Comparison of ENCODE assay signal across 30 cellular contexts in the genomic region with DNA sequence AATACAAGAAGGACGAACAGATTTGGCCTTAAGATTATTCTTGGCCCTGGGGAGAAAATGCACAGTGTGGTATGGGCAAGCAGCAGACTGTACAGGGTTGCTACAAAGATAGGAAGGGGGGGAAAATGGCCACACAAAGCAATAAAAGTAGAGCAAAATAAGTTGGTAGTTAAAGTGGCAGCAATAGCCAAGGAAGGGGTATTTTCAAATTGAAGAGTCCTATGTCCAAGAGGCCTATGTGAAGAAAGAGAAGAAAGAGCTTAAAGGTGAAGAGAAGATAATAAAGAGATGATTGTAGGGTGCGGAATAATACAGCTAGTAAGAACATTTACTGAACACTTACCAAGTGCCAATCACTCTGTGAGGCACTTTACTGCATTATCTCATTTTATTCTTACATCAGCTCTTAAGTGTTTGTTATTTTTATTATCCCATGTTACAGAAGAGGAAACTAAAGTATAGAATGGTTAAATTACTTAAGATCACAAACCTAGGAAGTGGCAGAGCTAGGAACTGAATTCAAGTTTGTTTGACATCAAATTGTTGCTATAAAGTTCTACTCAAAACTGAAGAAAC.
DNase-seq lines count a peak whose midpoint lies in the region; ATAC-seq and TF ChIP-seq lines count a peak whose summit lies in the region.
"Had no signal": no experiment of that assay in that cellular context is flagged by ENCODE, and none has a peak within 500 bp of the region (broad histone marks: within the 10 kb centered on the region; RNA-seq: fewer than 3 reads in every experiment).

No MANE protein-coding gene starts in this region.

- H3K4me3 Mint-ChIP-seq in brain (peak overlapping the region in 4 of 5 experiments; percentile 8 to 88 (median 86)), nephron progenitor cell (no peak overlapping the region)
- H3K4me3 Mint-ChIP-seq in stimulated activated naive CD8-positive, alpha-beta T cell treated with anti-CD3 and anti-CD28 coated beads, Interleukin-15, amount 100 ng/mL, for 72 hours, result no peak overlapping the region
- H3K4me3 Mint-ChIP-seq: activated CD4-positive, alpha-beta memory T cell treated with anti-CD3 and anti-CD28 coated beads for 36 hours; activated T-cell treated with anti-CD3 and anti-CD28 coated beads, Interleukin-2, amount 50 U/mL, for 72 hours; CD4-positive, alpha-beta memory T cell had no signal

- H3K9me3 ChIP-seq in left ventricle myocardium inferior (replicated peaks), result no peaks in the 10 kb centered on the region
- H3K9me3 ChIP-seq: colonic mucosa, upper lobe of right lung had no signal

- H3K27ac ChIP-seq in left ventricle myocardium inferior (replicated peaks), result peak overlapping the region; percentile 57
- H3K27ac ChIP-seq: colonic mucosa, epithelial cell of prostate, PC-9, upper lobe of right lung had no signal

- ATAC-seq in Right ventricle myocardium superior (ENCODE audit: poor library complexity), result no peak
- no peak for ATAC-seq in stimulated activated naive CD8-positive, alpha-beta T cell treated with anti-CD3 and anti-CD28 coated beads, Interleukin-15, amount 100 ng/mL, for 72 hours
- ATAC-seq in activated naive CD4-positive, alpha-beta T cell treated with anti-CD3 and anti-CD28 coated beads, Interleukin-2, amount 50 U/mL, for 72 hours, result no peak
- ATAC-seq: activated CD4-positive, CD25-positive, alpha-beta regulatory T cell treated with anti-CD3 and anti-CD28 coated beads, Interleukin-2, amount 50 U/mL, for 24 hours; activated T-cell treated with anti-CD3 and anti-CD28 coated beads, Interleukin-2, amount 50 U/mL, for 72 hours; left lobe of liver; upper lobe of right lung had no signal

- intact Hi-C loops in left ventricle myocardium inferior (cut with micrococcal nuclease) (no loop called here), Right ventricle myocardium superior (cut with DNase I) (no loop called here)

- H3K36me3 Mint-ChIP-seq in brain, result peaks cover 11% of the 10 kb centered on the region
- H3K36me3 Mint-ChIP-seq in nephron progenitor cell (ENCODE audit: low read depth), result peaks cover 10% of the 10 kb centered on the region
- H3K36me3 Mint-ChIP-seq in activated naive CD4-positive, alpha-beta T cell treated with anti-CD3 and anti-CD28 coated beads, Interleukin-2, amount 50 U/mL, for 72 hours, result peaks cover 0 to 5% of the 10 kb centered on the region in 2 donors

- DNase-seq in left ventricle myocardium inferior (no peak), Right ventricle myocardium superior (no peak), nephron progenitor cell (no peak), superior temporal gyrus (ENCODE audit: extremely low spot score) (no peak), HK-2 (ENCODE audit: unreplicated experiment) (no peak)
- no peak for DNase-seq in stimulated activated naive CD8-positive, alpha-beta T cell treated with anti-CD3 and anti-CD28 coated beads, Interleukin-15, amount 100 ng/mL, for 72 hours
- no peak for DNase-seq in activated naive CD4-positive, alpha-beta T cell treated with anti-CD3 and anti-CD28 coated beads, Interleukin-2, amount 50 U/mL, for 72 hours (ENCODE audit: low spot score in 2 of 2)
- DNase-seq: activated CD4-positive, alpha-beta memory T cell treated with anti-CD3 and anti-CD28 coated beads for 36 hours; activated T-cell treated with anti-CD3 and anti-CD28 coated beads, Interleukin-2, amount 50 U/mL, for 72 hours; AML-193; brain microvascular endothelial cell; CD4-positive, alpha-beta memory T cell; colonic mucosa; effector CD8-positive, alpha-beta T cell; HCEC 1CT; Karpas-422; NCI-H1417 treated with DMSO at 0.1 percent for 48 hours; NCI-H2029 treated with DMSO at 0.1 percent for 48 hours; NCI-H226; NCI-H526 treated with DMSO at 0.1 percent for 48 hours; NK-92 treated with Interleukin-12 subunit alpha and Interleukin-12 subunit beta, amount 100 ng/mL, for 24 hours; PC-9; stimulated activated CD4-positive, alpha-beta T cell treated with anti-CD3 and anti-CD28 coated beads, Interleukin-4, amount 100 ng/mL, for 24 hours; T-helper 2 cell; upper lobe of right lung had no signal

- H3K27me3 Mint-ChIP-seq in brain, result peaks cover 4% of the 10 kb centered on the region
- H3K27me3 Mint-ChIP-seq in nephron progenitor cell (ENCODE audit: low read depth, poor library complexity), result no peaks in the 10 kb centered on the region
- H3K27me3 Mint-ChIP-seq in stimulated activated naive CD8-positive, alpha-beta T cell treated with anti-CD3 and anti-CD28 coated beads, Interleukin-15, amount 100 ng/mL, for 72 hours, result no peaks in the 10 kb centered on the region
- H3K27me3 Mint-ChIP-seq: activated CD4-positive, alpha-beta memory T cell treated with anti-CD3 and anti-CD28 coated beads for 36 hours; CD4-positive, alpha-beta memory T cell; progenitor cell of endocrine pancreas had no signal

- H3K36me3 ChIP-seq in left ventricle myocardium inferior, result peaks cover 4% of the 10 kb centered on the region
- H3K36me3 ChIP-seq: brain microvascular endothelial cell, colonic mucosa had no signal

- peaks cover 85% of the 10 kb centered on the region for H3K4me1 ChIP-seq in left ventricle myocardium inferior
- H3K4me1 ChIP-seq: colonic mucosa, upper lobe of right lung had no signal

- H3K27me3 ChIP-seq in left ventricle myocardium inferior (ENCODE audit: low read depth), result no peaks in the 10 kb centered on the region
- H3K27me3 ChIP-seq: brain microvascular endothelial cell, colonic mucosa, upper lobe of right lung had no signal

- H3K27ac Mint-ChIP-seq in brain (peak overlapping the region in 1 of 5 experiments; percentile 13), nephron progenitor cell (peak overlapping the region; percentile 17)
- no peak overlapping the region for H3K27ac Mint-ChIP-seq in stimulated activated naive CD8-positive, alpha-beta T cell treated with anti-CD3 and anti-CD28 coated beads, Interleukin-15, amount 100 ng/mL, for 72 hours
- H3K27ac Mint-ChIP-seq in activated naive CD4-positive, alpha-beta T cell treated with anti-CD3 and anti-CD28 coated beads, Interleukin-2, amount 50 U/mL, for 72 hours, result no peak overlapping the region
- H3K27ac Mint-ChIP-seq: activated CD4-positive, alpha-beta memory T cell treated with anti-CD3 and anti-CD28 coated beads for 36 hours; activated T-cell treated with anti-CD3 and anti-CD28 coated beads, Interleukin-2, amount 50 U/mL, for 72 hours had no signal

- H3K9me3 Mint-ChIP-seq in brain (no peaks in the 10 kb centered on the region), nephron progenitor cell (no peaks in the 10 kb centered on the region)
- H3K9me3 Mint-ChIP-seq in stimulated activated naive CD8-positive, alpha-beta T cell treated with anti-CD3 and anti-CD28 coated beads, Interleukin-15, amount 100 ng/mL, for 72 hours, result no peaks in the 10 kb centered on the region
- H3K9me3 Mint-ChIP-seq in activated naive CD4-positive, alpha-beta T cell treated with anti-CD3 and anti-CD28 coated beads, Interleukin-2, amount 50 U/mL, for 72 hours, result no peaks in the 10 kb centered on the region
- H3K9me3 Mint-ChIP-seq: activated CD4-positive, alpha-beta memory T cell treated with anti-CD3 and anti-CD28 coated beads for 36 hours; activated T-cell treated with anti-CD3 and anti-CD28 coated beads, Interleukin-2, amount 50 U/mL, for 72 hours had no signal

- H3K4me1 Mint-ChIP-seq in brain (peaks cover 66% of the 10 kb centered on the region), nephron progenitor cell (peaks cover 36% of the 10 kb centered on the region)
- H3K4me1 Mint-ChIP-seq in stimulated activated naive CD8-positive, alpha-beta T cell treated with anti-CD3 and anti-CD28 coated beads, Interleukin-15, amount 100 ng/mL, for 72 hours, result peaks cover 26% of the 10 kb centered on the region

- TF ChIP-seq CTCF in left ventricle myocardium inferior (IDR thresholded peaks at IDR 0.05; ENCODE audit: borderline replicate concordance) (no peak), brain (conservative IDR thresholded peaks at IDR 0.05) (no peak), nephron progenitor cell (IDR thresholded peaks at IDR 0.05) (no peak)

- no peak overlapping the region for H3K4me3 ChIP-seq in left ventricle myocardium inferior
- H3K4me3 ChIP-seq: colonic mucosa, PC-9, upper lobe of right lung had no signal

Comparison
In these comparisons a context has a peak if more than half of its experiments do, and no peak if none do; other contexts are left out.
1. H3K4me3 Mint-ChIP-seq: peak in brain (4 of 5); none in nephron progenitor cell (single experiment) and stimulated activated naive CD8-positive, alpha-beta T cell treated with anti-CD3 and anti-CD28 coated beads, Interleukin-15, amount 100 ng/mL, for 72 hours (0 of 2).